Comparison of ENCODE assay signal across 17 cellular contexts in genomic region chr11:45468265-45468856, GRCh38.
DNase-seq lines count a peak whose midpoint lies in the region; TF ChIP-seq lines count a peak whose summit lies in the region.
"Had no signal": no experiment of that assay in that cellular context is flagged by ENCODE, and none has a peak within 500 bp of the region (broad histone marks: within the 10 kb centered on the region; RNA-seq: fewer than 3 reads in every experiment).

No MANE protein-coding gene starts in this region.

- H2BK15ac ChIP-seq in mesenchymal stem cell (ENCODE audit: low read depth, poor library complexity, severe bottlenecking), result peak overlapping the region; percentile 26

- no peak overlapping the region for H3K4me2 ChIP-seq in mesenchymal stem cell (ENCODE audit: low read length, poor library complexity, severe bottlenecking)

- no peak for TF ChIP-seq CTCF in AG10803 (conservative IDR thresholded peaks at IDR 0.05; ENCODE audit: low read length)
- TF ChIP-seq CTCF in uterus (IDR thresholded peaks at IDR 0.05), result no peak

- H4K91ac ChIP-seq in mesenchymal stem cell (ENCODE audit: low read length), result peak overlapping the region; percentile 93

- H3K9me3 ChIP-seq in mesenchymal stem cell (ENCODE audit: control insufficient read depth, low read length) (no peaks in the 10 kb centered on the region), uterus (no peaks in the 10 kb centered on the region)
- H3K9me3 ChIP-seq: right lobe of liver, tibial artery had no signal

- peak overlapping the region; percentile 60 for H2AFZ ChIP-seq in mesenchymal stem cell (ENCODE audit: low read depth, low read length)

- TF ChIP-seq POLR2A in uterus (IDR thresholded peaks at IDR 0.05), result no peak

- peak overlapping the region; percentile 64 for H2BK120ac ChIP-seq in mesenchymal stem cell (ENCODE audit: low read depth, low read length)

- peaks cover 20% of the 10 kb centered on the region for H3K4me1 ChIP-seq in mesenchymal stem cell (ENCODE audit: control insufficient read depth, insufficient read depth, low read depth, low read length)
- H3K4me1 ChIP-seq in uterus, result no peaks in the 10 kb centered on the region
- H3K4me1 ChIP-seq: right lobe of liver had no signal

- no peak overlapping the region for H3K9ac ChIP-seq in mesenchymal stem cell (ENCODE audit: low read length)

- H3K36me3 ChIP-seq in mesenchymal stem cell (ENCODE audit: control insufficient read depth in 1 of 2, insufficient read depth in 2 of 2, low read depth in 1 of 2, low read length in 2 of 2), result no peaks in the 10 kb centered on the region
- H3K36me3 ChIP-seq in uterus, result no peaks in the 10 kb centered on the region
- H3K36me3 ChIP-seq: right lobe of liver, tibial artery had no signal

- H2BK5ac ChIP-seq in mesenchymal stem cell (ENCODE audit: low read depth, low read length, poor library complexity, severe bottlenecking), result no peak overlapping the region

- peak overlapping the region; percentile 89 to 95 for H3K18ac ChIP-seq in mesenchymal stem cell (ENCODE audit: low read depth in 1 of 2, low read length in 2 of 2)

- H3K27me3 ChIP-seq in mesenchymal stem cell (ENCODE audit: control insufficient read depth in 1 of 2, insufficient read depth in 1 of 2, low read length in 2 of 2) (peaks cover 3 to 35% of the 10 kb centered on the region in 2 experiments), uterus (no peaks in the 10 kb centered on the region)
- H3K27me3 ChIP-seq: right lobe of liver had no signal

- H3K4ac ChIP-seq in mesenchymal stem cell (ENCODE audit: low read depth in 1 of 2, low read length in 2 of 2), result peak overlapping the region; percentile 41 to 48

- no peak overlapping the region for H2AK5ac ChIP-seq in mesenchymal stem cell (ENCODE audit: low read length, severe bottlenecking)

- intact Hi-C loops in uterus (cut with DNase I; ENCODE audit: low total_unique reads), result no loop called here

- 18% methylated on average over 7 of the region's 7 CpGs for WGBS in mesenchymal stem cell

- H3K27ac ChIP-seq in mesenchymal stem cell (ENCODE audit: low read length, poor library complexity, severe bottlenecking) (peak overlapping the region; percentile 9), uterus (no peak overlapping the region)
- H3K27ac ChIP-seq: right lobe of liver, tibial artery had no signal

- H3K23ac ChIP-seq in mesenchymal stem cell (ENCODE audit: low read length in 2 of 2), result no peak overlapping the region

- peak overlapping the region in 1 of 2 experiments; percentile 25 for H2BK12ac ChIP-seq in mesenchymal stem cell (ENCODE audit: low read length in 2 of 2)

- peak; percentile 31 for DNase-seq in AG10803 (ENCODE audit: low read depth)
- peak; percentile 14 for DNase-seq in RPMI7951 (ENCODE audit: low read depth)
- DNase-seq in fibroblast of peridontal ligament (ENCODE audit: extremely low read depth), result peak; percentile 9
- peak; percentile 68 for DNase-seq in mesenchymal stem cell
- DNase-seq in SHP77 treated with DMSO at 0.1 percent for 48 hours (lab: John Stamatoyannopoulos, UW), result no peak
- DNase-seq in stimulated activated CD4-positive, alpha-beta T cell treated with anti-CD3 and anti-CD28 coated beads, Interleukin-4, amount 100 ng/mL, for 24 hours, result no peak
- DNase-seq in uterus, result no peak
- DNase-seq in SW480 (ENCODE audit: low spot score), result no peak
- DNase-seq: activated CD4-positive, alpha-beta memory T cell treated with anti-CD3 and anti-CD28 coated beads, Interleukin-2, amount 10 ng/mL, durations not matched to agents 7 days and 5 days; activated T-cell treated with anti-CD3 and anti-CD28 coated beads, Interleukin-2, amount 50 U/mL, for 48 hours; CD4-positive, alpha-beta memory T cell; hippocampal formation; KG1; NCI-H1105 treated with DMSO at 0.1 percent for 48 hours; NCI-H2171 treated with DMSO at 0.1 percent for 48 hours; tibial artery had no signal

- H3K79me1 ChIP-seq in mesenchymal stem cell (replicated peaks; ENCODE audit: low read length, poor library complexity, severe bottlenecking), result no peaks in the 10 kb centered on the region

- H3K14ac ChIP-seq in mesenchymal stem cell (ENCODE audit: low read length in 2 of 2), result peak overlapping the region in 1 of 2 experiments; percentile 29

- H3K4me3 ChIP-seq in AG10803 (ENCODE audit: low read length) (no peak overlapping the region), mesenchymal stem cell (ENCODE audit: insufficient read depth in 1 of 2, low read depth in 1 of 2, low read length in 2 of 2) (no peak overlapping the region), uterus (no peak overlapping the region)
- H3K4me3 ChIP-seq: right lobe of liver, tibial artery had no signal

- H4K8ac ChIP-seq in mesenchymal stem cell (ENCODE audit: low read length), result peak overlapping the region; percentile 99

Comparison
In these comparisons a context has a peak if more than half of its experiments do, and no peak if none do; other contexts are left out.
1. DNase-seq: peak in AG10803 (single experiment), RPMI7951 (single experiment), fibroblast of peridontal ligament (single experiment) and mesenchymal stem cell (single experiment); none in SHP77 treated with DMSO at 0.1 percent for 48 hours (single experiment), stimulated activated CD4-positive, alpha-beta T cell treated with anti-CD3 and anti-CD28 coated beads, Interleukin-4, amount 100 ng/mL, for 24 hours (single experiment), uterus (0 of 2) and SW480 (single experiment).